ENCODE assay signal across 19 cellular contexts in the genomic region with DNA sequence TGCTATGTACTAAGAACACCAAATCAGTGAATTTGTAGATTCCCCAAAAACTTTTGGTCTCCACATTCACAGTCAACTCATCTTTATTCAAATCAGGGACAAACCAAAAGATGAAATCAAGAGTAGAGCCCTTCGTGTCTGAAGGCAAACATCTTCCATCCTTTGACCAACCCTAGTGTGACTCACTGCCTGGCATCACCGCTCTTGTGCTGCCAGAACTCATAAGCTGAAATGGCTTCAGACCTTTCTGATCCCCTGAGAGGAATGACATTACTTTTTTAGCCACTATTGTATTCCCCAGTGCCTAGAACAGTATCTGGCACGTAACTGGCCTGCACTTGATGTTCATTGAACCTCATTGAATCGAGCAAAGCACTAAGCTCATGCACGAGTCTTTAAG. TPM values are rescaled to one million over a fixed set of nuclear protein-coding genes. Genes with fewer than 3 reads are reported as not detected.
DNase-seq lines count a peak whose midpoint lies in the region; ATAC-seq and TF ChIP-seq lines count a peak whose summit lies in the region.
"Had no signal": no experiment of that assay in that cellular context is flagged by ENCODE, and none has a peak within 500 bp of the region (broad histone marks: within the 10 kb centered on the region; RNA-seq: fewer than 3 reads in every experiment).

No MANE protein-coding gene starts in this region.

- no peak for TF ChIP-seq CTCF in PC-3 (conservative IDR thresholded peaks at IDR 0.05; ENCODE audit: low read depth, low read length)

- H3K27me3 Mint-ChIP-seq in activated CD4-positive, alpha-beta T cell treated with anti-CD3 and anti-CD28 coated beads for 36 hours, result no peaks in the 10 kb centered on the region
- H3K27me3 Mint-ChIP-seq: CD4-positive, alpha-beta T cell had no signal

- peak; percentile 78 for ATAC-seq in activated CD4-positive, alpha-beta T cell treated with anti-CD3 and anti-CD28 coated beads for 36 hours
- ATAC-seq in GM18868 (IDR thresholded peaks at IDR 0.05; ENCODE audit: unreplicated experiment) (peak; percentile 47), PC-3 (peak; percentile 70), aorta (ENCODE audit: low FRiP score) (no peak), GM18511 (IDR thresholded peaks at IDR 0.05; ENCODE audit: unreplicated experiment) (no peak)
- ATAC-seq: body of pancreas, SK-N-SH treated with all-trans-retinoic acid at 6 μM for 48 hours had no signal

- H3K9me3 ChIP-seq in PC-3 (ENCODE audit: low read length) (no peaks in the 10 kb centered on the region), aorta (ENCODE audit: control insufficient read depth, low read length) (no peaks in the 10 kb centered on the region), SJCRH30 (replicated peaks) (no peaks in the 10 kb centered on the region)
- H3K9me3 ChIP-seq: body of pancreas, prostate gland, upper lobe of left lung had no signal

- H3K27ac ChIP-seq in PC-3 (ENCODE audit: low read length), result no peak overlapping the region
- H3K27ac ChIP-seq in aorta (ENCODE audit: low read depth in 1 of 2, low read length in 2 of 2), result no peak overlapping the region
- no peak overlapping the region for H3K27ac ChIP-seq in SJCRH30
- H3K27ac ChIP-seq: body of pancreas, dorsolateral prefrontal cortex, KMS-11, PC-9, prostate gland, upper lobe of left lung had no signal

- no peak overlapping the region for H3K4me3 Mint-ChIP-seq in activated CD4-positive, alpha-beta T cell treated with anti-CD3 and anti-CD28 coated beads for 36 hours
- H3K4me3 Mint-ChIP-seq: CD4-positive, alpha-beta T cell had no signal

- peak overlapping the region; percentile 16 for H3K27ac Mint-ChIP-seq in activated CD4-positive, alpha-beta T cell treated with anti-CD3 and anti-CD28 coated beads for 36 hours
- H3K27ac Mint-ChIP-seq: CD4-positive, alpha-beta T cell had no signal

- no peaks in the 10 kb centered on the region for H3K27me3 ChIP-seq in PC-3 (ENCODE audit: low read length)
- H3K27me3 ChIP-seq in aorta (ENCODE audit: control insufficient read depth in 1 of 2, insufficient read depth in 2 of 2, low read length in 1 of 2), result no peaks in the 10 kb centered on the region
- no peaks in the 10 kb centered on the region for H3K27me3 ChIP-seq in SJCRH30
- H3K27me3 ChIP-seq: body of pancreas, dorsolateral prefrontal cortex, upper lobe of left lung had no signal

- CTCF ChIA-PET in activated CD4-positive, alpha-beta T cell treated with anti-CD3 and anti-CD28 coated beads for 36 hours (lab: Charles Lee), result interaction anchor here (1.1 kb wide), 1 partner anchor 16 kb away, joined by 3 read pairs; no protein-coding TSS in a partner anchor
- CTCF ChIA-PET in PC-3 (lab: Charles Lee), result no interaction called here

- no peaks in the 10 kb centered on the region for H3K79me2 ChIP-seq in PC-3 (ENCODE audit: low read length)

- peak; percentile 59 for DNase-seq in activated CD4-positive, alpha-beta T cell treated with anti-CD3 and anti-CD28 coated beads for 36 hours
- no peak for DNase-seq in activated CD4-positive, alpha-beta T cell treated with anti-CD3 and anti-CD28 coated beads, Interleukin-2, amount 50 U/mL, for 1 hour
- peak; percentile 39 for DNase-seq in PC-3
- DNase-seq in renal cortical epithelial cell (ENCODE audit: low read depth), result peak; percentile 21
- no peak for DNase-seq in aorta
- no peak for DNase-seq in SJCRH30
- DNase-seq: body of pancreas; CD4-positive, alpha-beta T cell; dorsolateral prefrontal cortex; GOT3; NCI-H1694; NCI-H510A; PC-9; upper lobe of left lung had no signal

- H3K4me1 ChIP-seq in PC-3 (ENCODE audit: insufficient read depth, low read length) (no peaks in the 10 kb centered on the region; the same call in 1 of the 2 replicates), aorta (ENCODE audit: control insufficient read depth in 1 of 2, insufficient read depth in 2 of 2, low read length in 2 of 2) (no peaks in the 10 kb centered on the region), SJCRH30 (peaks cover 8% of the 10 kb centered on the region; the same call in 1 of the 2 replicates)
- H3K4me1 ChIP-seq: prostate gland had no signal

- no peak overlapping the region for H3K4me2 ChIP-seq in PC-3 (ENCODE audit: low read length)
- H3K4me2 ChIP-seq: PC-9 had no signal

- H3K36me3 ChIP-seq in PC-3 (ENCODE audit: low read depth, low read length) (peaks cover 11% of the 10 kb centered on the region; the same call in 1 of the 2 replicates), aorta (ENCODE audit: control insufficient read depth in 1 of 2, insufficient read depth in 2 of 2, low read length in 1 of 2) (peaks cover under 1 to 7% of the 10 kb centered on the region in 2 donors), SJCRH30 (no peaks in the 10 kb centered on the region)
- H3K36me3 ChIP-seq: prostate gland had no signal

- H3F3A ChIP-seq in PC-3 (ENCODE audit: low read length, unreplicated experiment), result no peaks in the 10 kb centered on the region

- no peaks in the 10 kb centered on the region for H3K9me2 ChIP-seq in PC-3 (replicated peaks; ENCODE audit: low read length)

- H3K4me3 ChIP-seq in PC-3 (ENCODE audit: low read length) (no peak overlapping the region), aorta (ENCODE audit: low read length in 2 of 2) (no peak overlapping the region), SJCRH30 (no peak overlapping the region)
- H3K4me3 ChIP-seq: body of pancreas, dorsolateral prefrontal cortex, PC-9, prostate gland, upper lobe of left lung had no signal

- peaks cover 34% of the 10 kb centered on the region for H3K4me1 Mint-ChIP-seq in activated CD4-positive, alpha-beta T cell treated with anti-CD3 and anti-CD28 coated beads for 36 hours

- no TSS peak for BruUV-seq in PC-3 (replicated peaks; lab: Mats Ljungman, UMichigan)

- WGBS in aorta, 2 donors, result 80 to 88% methylated on average over 5 of the region's 5 CpGs

- no peak overlapping the region for H3K9ac ChIP-seq in PC-3 (ENCODE audit: low read length)
- H3K9ac ChIP-seq: KMS-11 had no signal

- POLR2A ChIA-PET in activated CD4-positive, alpha-beta T cell treated with anti-CD3 and anti-CD28 coated beads for 36 hours (lab: Charles Lee), result no interaction called here
- POLR2A ChIA-PET in PC-3 (lab: Charles Lee; ENCODE audit: unreplicated experiment), result no interaction called here

- peaks cover 7% of the 10 kb centered on the region for H3K36me3 Mint-ChIP-seq in activated CD4-positive, alpha-beta T cell treated with anti-CD3 and anti-CD28 coated beads for 36 hours (ENCODE audit: low read depth)

- H3K9me3 Mint-ChIP-seq in activated CD4-positive, alpha-beta T cell treated with anti-CD3 and anti-CD28 coated beads for 36 hours (ENCODE audit: low read depth), result peaks cover 5% of the 10 kb centered on the region
- H3K9me3 Mint-ChIP-seq: CD4-positive, alpha-beta T cell had no signal

- intact Hi-C loops in activated CD4-positive, alpha-beta T cell treated with anti-CD3 and anti-CD28 coated beads for 36 hours (cut with DNase I, micrococcal nuclease), result no loop called here
- intact Hi-C loops in PC-3 (cut with micrococcal nuclease) (no loop called here), aorta (cut with DNase I) (no loop called here)

- H2AFZ ChIP-seq in PC-3 (ENCODE audit: low read length), result no peak overlapping the region
- H2AFZ ChIP-seq: PC-9 had no signal

- no peaks in the 10 kb centered on the region for H4K20me1 ChIP-seq in PC-3 (ENCODE audit: low read length)

RNA-seq across cellular contexts. Expression of a gene that starts 50.1 kb away (rescaled TPM):
- total RNA-seq in activated CD4-positive, alpha-beta T cell treated with anti-CD3 and anti-CD28 coated beads for 36 hours, result 10 to 100 TPM; 20.3 to 23.5 TPM
- total RNA-seq in PC-3 (2014; rRNA removed) (21.4 and 23.5 TPM in 2 replicates), renal cortical epithelial cell (45.6 and 47.1 TPM in 2 replicates), aorta (10 to 100 TPM; 32.7 to 33.6 TPM)
- polyA plus RNA-seq in aorta, result 10 to 100 TPM; 25.4 to 31.8 TPM
- 21.6 and 22.2 TPM in 2 replicates for total RNA-seq in SJCRH30 (2014; rRNA removed; shearing (Covaris generic))

Comparison
In these comparisons a context has a peak if more than half of its experiments do, and no peak if none do; other contexts are left out.
1. DNase-seq: peak in activated CD4-positive, alpha-beta T cell treated with anti-CD3 and anti-CD28 coated beads for 36 hours (single experiment), PC-3 (single experiment) and renal cortical epithelial cell (single experiment); none in activated CD4-positive, alpha-beta T cell treated with anti-CD3 and anti-CD28 coated beads, Interleukin-2, amount 50 U/mL, for 1 hour (single experiment), aorta (0 of 2) and SJCRH30 (0 of 2).
2. ATAC-seq: peak in activated CD4-positive, alpha-beta T cell treated with anti-CD3 and anti-CD28 coated beads for 36 hours (single experiment), GM18868 (single experiment) and PC-3 (single experiment); none in aorta (single experiment) and GM18511 (single experiment).